In the genomic region with DNA sequence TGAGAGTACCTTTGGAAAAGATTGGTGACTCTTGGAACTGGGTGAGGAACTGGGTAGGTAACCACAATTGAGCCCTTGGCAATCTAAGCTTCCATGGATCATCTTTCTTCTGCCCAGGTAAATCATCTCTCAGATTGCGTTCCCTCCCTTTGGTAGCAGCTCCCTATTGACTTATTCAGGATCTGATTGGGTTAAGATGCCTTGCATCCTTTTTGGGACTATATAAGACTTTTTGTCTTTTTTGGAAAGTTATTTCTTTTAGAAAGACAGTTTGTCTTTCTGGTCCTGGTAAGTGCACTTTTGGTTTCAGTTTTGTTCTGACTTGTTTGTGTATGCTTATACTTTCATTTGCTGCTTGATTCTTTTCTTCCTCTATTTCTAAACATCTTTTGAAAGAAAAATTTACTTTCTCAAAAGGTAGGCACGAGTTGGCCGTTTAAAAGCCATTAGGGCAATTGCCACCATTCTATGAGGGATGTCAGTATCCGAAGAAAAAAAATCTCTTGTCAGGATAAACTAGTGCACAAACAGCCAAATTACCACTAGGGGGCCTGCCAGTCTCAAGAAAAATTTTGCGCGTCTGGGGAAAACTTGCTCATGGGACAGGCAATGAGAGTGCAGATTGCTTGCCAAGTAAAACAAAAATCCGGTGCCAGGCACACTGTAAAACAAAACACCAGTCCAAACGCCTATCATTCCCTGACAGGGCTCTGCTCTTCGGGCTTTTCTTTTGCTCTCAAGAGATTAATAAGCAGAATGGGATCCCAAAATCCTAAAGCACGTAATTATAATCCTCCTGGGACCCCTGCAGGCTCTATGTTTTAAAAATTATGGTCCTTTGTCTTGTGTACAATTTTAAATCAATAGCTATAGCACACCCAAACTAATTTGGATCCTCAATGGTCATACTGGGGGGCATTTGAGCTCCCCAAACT, we compare ENCODE assay signal across 1 cellular context.
A peak's percentile ranks its signal among the peaks of the same experiment; 100 is the strongest.
TF ChIP-seq lines count a peak whose summit lies in the region.

No MANE protein-coding gene starts in this region.

TF ChIP-seq in K562, 482 proteins besides CTCF, POLR2A, EP300 and RAD21 (continued from another document):
- TF ChIP-seq, protein P1, sequence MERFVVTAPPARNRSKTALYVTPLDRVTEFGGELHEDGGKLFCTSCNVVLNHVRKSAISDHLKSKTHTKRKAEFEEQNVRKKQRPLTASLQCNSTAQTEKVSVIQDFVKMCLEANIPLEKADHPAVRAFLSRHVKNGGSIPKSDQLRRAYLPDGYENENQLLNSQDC (CRISPR knock-in tag; IDR thresholded peaks at IDR 0.05): no peak
- TF ChIP-seq ETV1 (tag; conservative IDR thresholded peaks at IDR 0.05; ENCODE audit: low read depth): no peak
- no peak for TF ChIP-seq FOXA3 (CRISPR knock-in tag; conservative IDR thresholded peaks at IDR 0.05 in 1 of 2, IDR thresholded peaks at IDR 0.05 in 1 of 2)
- TF ChIP-seq RBM15 (IDR thresholded peaks at IDR 0.05; ENCODE audit: insufficient read depth, low read length): no peak
- TF ChIP-seq NFYB (IDR thresholded peaks at IDR 0.05; ENCODE audit: extremely low read depth, insufficient read length): no peak
- TF ChIP-seq HDAC3 (IDR thresholded peaks at IDR 0.05; ENCODE audit: borderline replicate concordance, partially characterized antibody): no peak
- 0 out of 2 replicates have a peak, but pooled peaks have one; percentile 14 for TF ChIP-seq MAFK (IDR thresholded peaks at IDR 0.05; ENCODE audit: low read length)
- peak; percentile 79 for TF ChIP-seq ZNF384 (IDR thresholded peaks at IDR 0.05; ENCODE audit: low read depth, low read length)
- 0 out of 2 replicates have a peak, but pooled peaks have one; percentile 16 for TF ChIP-seq HCFC1 (IDR thresholded peaks at IDR 0.05; ENCODE audit: low read depth, low read length)
- TF ChIP-seq, protein P2, sequence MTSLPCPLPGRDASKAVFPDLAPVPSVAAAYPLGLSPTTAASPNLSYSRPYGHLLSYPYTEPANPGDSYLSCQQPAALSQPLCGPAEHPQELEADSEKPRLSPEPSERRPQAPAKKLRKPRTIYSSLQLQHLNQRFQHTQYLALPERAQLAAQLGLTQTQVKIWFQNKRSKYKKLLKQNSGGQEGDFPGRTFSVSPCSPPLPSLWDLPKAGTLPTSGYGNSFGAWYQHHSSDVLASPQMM (CRISPR knock-in tag; IDR thresholded peaks at IDR 0.05): no peak
- no peak for TF ChIP-seq NFATC3 (IDR thresholded peaks at IDR 0.05)
- TF ChIP-seq, protein P3, sequence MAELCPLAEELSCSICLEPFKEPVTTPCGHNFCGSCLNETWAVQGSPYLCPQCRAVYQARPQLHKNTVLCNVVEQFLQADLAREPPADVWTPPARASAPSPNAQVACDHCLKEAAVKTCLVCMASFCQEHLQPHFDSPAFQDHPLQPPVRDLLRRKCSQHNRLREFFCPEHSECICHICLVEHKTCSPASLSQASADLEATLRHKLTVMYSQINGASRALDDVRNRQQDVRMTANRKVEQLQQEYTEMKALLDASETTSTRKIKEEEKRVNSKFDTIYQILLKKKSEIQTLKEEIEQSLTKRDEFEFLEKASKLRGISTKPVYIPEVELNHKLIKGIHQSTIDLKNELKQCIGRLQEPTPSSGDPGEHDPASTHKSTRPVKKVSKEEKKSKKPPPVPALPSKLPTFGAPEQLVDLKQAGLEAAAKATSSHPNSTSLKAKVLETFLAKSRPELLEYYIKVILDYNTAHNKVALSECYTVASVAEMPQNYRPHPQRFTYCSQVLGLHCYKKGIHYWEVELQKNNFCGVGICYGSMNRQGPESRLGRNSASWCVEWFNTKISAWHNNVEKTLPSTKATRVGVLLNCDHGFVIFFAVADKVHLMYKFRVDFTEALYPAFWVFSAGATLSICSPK (IDR thresholded peaks at IDR 0.05; ENCODE audit: borderline replicate concordance): no peak
- TF ChIP-seq U2AF1 (optimal IDR thresholded peaks at IDR 0.05; ENCODE audit: low read depth, low read length): no peak
- no peak for TF ChIP-seq NFRKB (IDR thresholded peaks at IDR 0.05; ENCODE audit: low read depth)
- TF ChIP-seq MTA2 (IDR thresholded peaks at IDR 0.05; ENCODE audit: low read depth): no peak
- no peak for TF ChIP-seq ZNF583 (CRISPR knock-in tag; IDR thresholded peaks at IDR 0.05)
- TF ChIP-seq SIN3A (IDR thresholded peaks at IDR 0.05; ENCODE audit: borderline replicate concordance in 2 of 2, control insufficient read depth in 1 of 2, low read depth in 2 of 2, low read length in 2 of 2): no peak
- no peak for TF ChIP-seq TAF7 (tag; IDR thresholded peaks at IDR 0.05)
- TF ChIP-seq ZNF311 (CRISPR knock-in tag; IDR thresholded peaks at IDR 0.05): no peak
- TF ChIP-seq, protein P4, sequence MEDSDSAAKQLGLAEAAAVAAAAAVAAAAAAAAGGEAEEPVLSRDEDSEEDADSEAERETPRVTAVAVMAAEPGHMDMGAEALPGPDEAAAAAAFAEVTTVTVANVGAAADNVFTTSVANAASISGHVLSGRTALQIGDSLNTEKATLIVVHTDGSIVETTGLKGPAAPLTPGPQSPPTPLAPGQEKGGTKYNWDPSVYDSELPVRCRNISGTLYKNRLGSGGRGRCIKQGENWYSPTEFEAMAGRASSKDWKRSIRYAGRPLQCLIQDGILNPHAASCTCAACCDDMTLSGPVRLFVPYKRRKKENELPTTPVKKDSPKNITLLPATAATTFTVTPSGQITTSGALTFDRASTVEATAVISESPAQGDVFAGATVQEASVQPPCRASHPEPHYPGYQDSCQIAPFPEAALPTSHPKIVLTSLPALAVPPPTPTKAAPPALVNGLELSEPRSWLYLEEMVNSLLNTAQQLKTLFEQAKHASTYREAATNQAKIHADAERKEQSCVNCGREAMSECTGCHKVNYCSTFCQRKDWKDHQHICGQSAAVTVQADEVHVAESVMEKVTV (CRISPR knock-in tag; IDR thresholded peaks at IDR 0.05): peak; percentile 61
- TF ChIP-seq STAT5B (CRISPR knock-in tag; IDR thresholded peaks at IDR 0.05): no peak
- TF ChIP-seq, protein P5, sequence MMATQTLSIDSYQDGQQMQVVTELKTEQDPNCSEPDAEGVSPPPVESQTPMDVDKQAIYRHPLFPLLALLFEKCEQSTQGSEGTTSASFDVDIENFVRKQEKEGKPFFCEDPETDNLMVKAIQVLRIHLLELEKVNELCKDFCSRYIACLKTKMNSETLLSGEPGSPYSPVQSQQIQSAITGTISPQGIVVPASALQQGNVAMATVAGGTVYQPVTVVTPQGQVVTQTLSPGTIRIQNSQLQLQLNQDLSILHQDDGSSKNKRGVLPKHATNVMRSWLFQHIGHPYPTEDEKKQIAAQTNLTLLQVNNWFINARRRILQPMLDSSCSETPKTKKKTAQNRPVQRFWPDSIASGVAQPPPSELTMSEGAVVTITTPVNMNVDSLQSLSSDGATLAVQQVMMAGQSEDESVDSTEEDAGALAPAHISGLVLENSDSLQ (IDR thresholded peaks at IDR 0.05): no peak
- TF ChIP-seq KDM5B (IDR thresholded peaks at IDR 0.05; ENCODE audit: insufficient replicate concordance, low read depth, low read length): no peak
- no peak for TF ChIP-seq DNMT1 (IDR thresholded peaks at IDR 0.05)
- TF ChIP-seq ZNF12 (CRISPR knock-in tag; IDR thresholded peaks at IDR 0.05): no peak
TF ChIP-seq in K562: peak in this region for 15.
